ENCODE assay signal across 16 cellular contexts in genomic region chr16:85419503-85420408, GRCh38.
DNase-seq lines count a peak whose midpoint lies in the region; ATAC-seq and TF ChIP-seq lines count a peak whose summit lies in the region.
"Had no signal": no experiment of that assay in that cellular context is flagged by ENCODE, and none has a peak within 500 bp of the region (broad histone marks: within the 10 kb centered on the region; RNA-seq: fewer than 3 reads in every experiment).

No MANE protein-coding gene starts in this region.

- WGBS in suprapubic skin = 83% methylated on average over 19 of the region's 21 CpGs

- H3K9me3 ChIP-seq in WERI-Rb-1 (ENCODE audit: severe bottlenecking) = no peaks in the 10 kb centered on the region
- no peaks in the 10 kb centered on the region for H3K9me3 ChIP-seq in suprapubic skin
- H3K9me3 ChIP-seq: adrenal gland, BE2C, upper lobe of left lung had no signal

- ATAC-seq in GM21381 (IDR thresholded peaks at IDR 0.05; ENCODE audit: unreplicated experiment) (no peak), HG03095 (IDR thresholded peaks at IDR 0.05; ENCODE audit: unreplicated experiment) (no peak)

- H3K4me1 ChIP-seq in suprapubic skin = peaks cover 37% of the 10 kb centered on the region

- no peak for TF ChIP-seq CTCF in WERI-Rb-1 (IDR thresholded peaks at IDR 0.05; ENCODE audit: low read depth, low read length)
- no peak for TF ChIP-seq CTCF in suprapubic skin (IDR thresholded peaks at IDR 0.05)

- H3K27ac ChIP-seq in WERI-Rb-1 (peak overlapping the region; percentile 82), suprapubic skin (no peak overlapping the region)
- H3K27ac ChIP-seq: adrenal gland, dorsolateral prefrontal cortex, upper lobe of left lung, VCaP had no signal

- H3K27me3 ChIP-seq in WERI-Rb-1 (ENCODE audit: insufficient read depth, low read depth, severe bottlenecking) (no peaks in the 10 kb centered on the region), suprapubic skin (no peaks in the 10 kb centered on the region)
- H3K27me3 ChIP-seq: adrenal gland, BE2C, upper lobe of left lung had no signal

- no peak for TF ChIP-seq EP300 in suprapubic skin (IDR thresholded peaks at IDR 0.05)

- TF ChIP-seq POLR2A in suprapubic skin (IDR thresholded peaks at IDR 0.05) = no peak

- H3K36me3 ChIP-seq in WERI-Rb-1 (no peaks in the 10 kb centered on the region), suprapubic skin (no peaks in the 10 kb centered on the region)
- H3K36me3 ChIP-seq: adrenal gland, BE2C, upper lobe of left lung had no signal

- H3K4me3 ChIP-seq in WERI-Rb-1 (ENCODE audit: low read depth, low read length) (no peak overlapping the region), suprapubic skin (no peak overlapping the region)
- H3K4me3 ChIP-seq: adrenal gland, dorsolateral prefrontal cortex, upper lobe of left lung had no signal

- DNase-seq in activated CD8-positive, alpha-beta memory T cell treated with anti-CD3 and anti-CD28 coated beads for 24 hours = peak; percentile 43
- DNase-seq in activated CD8-positive, alpha-beta memory T cell treated with anti-CD3 and anti-CD28 coated beads, Interleukin-2, amount 50 U/mL, for 48 hours = no peak
- DNase-seq in WERI-Rb-1 (no peak), kidney tubule cell (ENCODE audit: low spot score) (peak; percentile 42), renal cortical epithelial cell (ENCODE audit: low read depth) (peak; percentile 26), suprapubic skin (ENCODE audit: low spot score in 2 of 2) (no peak)
- DNase-seq: GDM1, NCI-H1105 treated with DMSO at 0.1 percent for 48 hours, NCI-H2081 treated with DMSO at 0.1 percent for 48 hours had no signal

Comparison
In these comparisons a context has a peak if more than half of its experiments do, and no peak if none do; other contexts are left out.
1. DNase-seq: peak in activated CD8-positive, alpha-beta memory T cell treated with anti-CD3 and anti-CD28 coated beads for 24 hours (single experiment), kidney tubule cell (single experiment) and renal cortical epithelial cell (single experiment); none in activated CD8-positive, alpha-beta memory T cell treated with anti-CD3 and anti-CD28 coated beads, Interleukin-2, amount 50 U/mL, for 48 hours (single experiment), WERI-Rb-1 (single experiment) and suprapubic skin (0 of 2).